ENCODE assay signal across 9 cellular contexts in genomic region chr6:52976591-52977035, GRCh38. TPM values are rescaled to one million over a fixed set of nuclear protein-coding genes. Genes with fewer than 3 reads are reported as not detected.
DNase-seq lines count a peak whose midpoint lies in the region; ATAC-seq, FAIRE-seq and TF ChIP-seq lines count a peak whose summit lies in the region.
"Had no signal": no experiment of that assay in that cellular context is flagged by ENCODE, and none has a peak within 500 bp of the region (broad histone marks: within the 10 kb centered on the region; RNA-seq: fewer than 3 reads in every experiment).

No MANE protein-coding gene starts in this region.

- ATAC-seq in GM18511 (IDR thresholded peaks at IDR 0.05; ENCODE audit: unreplicated experiment) (peak; percentile 89), GM21576 (IDR thresholded peaks at IDR 0.05; ENCODE audit: unreplicated experiment) (peak; percentile 92), lung (ENCODE audit: insufficient read depth, low FRiP score) (peak; percentile 69)

- FAIRE-seq in HTR-8/SVneo (lab: Jason Lieb, UNC): no peak

- DNase-seq in MV-4-11 (lab: John Stamatoyannopoulos, UW): peak; percentile 70
- DNase-seq in lung (ENCODE audit: low spot score): no peak
- no peak for DNase-seq in HTR-8/SVneo (ENCODE audit: insufficient read length, low spot score)
- DNase-seq in suprapubic skin (ENCODE audit: low spot score in 2 of 2): no peak
- DNase-seq in cortex of kidney (lab: John Stamatoyannopoulos, UW): no peak
- no peak for DNase-seq in HK-2 (ENCODE audit: unreplicated experiment)

- H3K27ac ChIP-seq in lung (ENCODE audit: low read depth in 1 of 2, low read length in 1 of 2) (no peak overlapping the region), suprapubic skin (no peak overlapping the region)
- H3K27ac ChIP-seq: tibial artery had no signal

- no peak for TF ChIP-seq EP300 in suprapubic skin (IDR thresholded peaks at IDR 0.05)

- 39 to 42% methylated on average over 3 of the region's 3 CpGs for WGBS in lung, 2 donors
- WGBS in suprapubic skin: 73% methylated on average over 3 of the region's 3 CpGs

- H3K4me1 ChIP-seq in lung (ENCODE audit: control insufficient read depth in 2 of 2, insufficient read depth in 2 of 2, low read length in 2 of 2) (peaks cover 0 to 1% of the 10 kb centered on the region in 2 donors), suprapubic skin (no peaks in the 10 kb centered on the region)
- H3K4me1 ChIP-seq: tibial artery had no signal

- H3K27me3 ChIP-seq in lung (ENCODE audit: control insufficient read depth, insufficient read depth): no peaks in the 10 kb centered on the region
- H3K27me3 ChIP-seq in suprapubic skin: no peaks in the 10 kb centered on the region
- H3K27me3 ChIP-seq: tibial artery had no signal

- no peak overlapping the region for H3K4me3 ChIP-seq in lung
- H3K4me3 ChIP-seq in suprapubic skin: no peak overlapping the region
- H3K4me3 ChIP-seq: tibial artery had no signal

- TF ChIP-seq POLR2A in suprapubic skin (IDR thresholded peaks at IDR 0.05): no peak

- TF ChIP-seq CTCF in lung (IDR thresholded peaks at IDR 0.05; ENCODE audit: control extremely low read depth, extremely low read depth) (no peak), suprapubic skin (IDR thresholded peaks at IDR 0.05) (no peak)

- peaks cover 0 to 1% of the 10 kb centered on the region in 2 donors for H3K36me3 ChIP-seq in lung (ENCODE audit: control insufficient read depth in 2 of 2, insufficient read depth in 2 of 2, low read length in 2 of 2)
- H3K36me3 ChIP-seq in suprapubic skin: no peaks in the 10 kb centered on the region

- H3K9me3 ChIP-seq in lung (ENCODE audit: control insufficient read depth in 2 of 2, insufficient read depth in 1 of 2, low read length in 1 of 2) (no peaks in the 10 kb centered on the region), suprapubic skin (no peaks in the 10 kb centered on the region)
- H3K9me3 ChIP-seq: tibial artery had no signal

RNA-seq across cellular contexts. Expression of gene GSTA4, which starts 18.5 kb away (rescaled TPM):
- total RNA-seq in lung (100 to 1,000 TPM in 1 of 2 donors, 10 to 100 TPM in 1; 63.9 to 115 TPM), suprapubic skin (100 to 1,000 TPM; 108 to 164 (median 132) TPM)
- polyA plus RNA-seq in lung: 100 to 1,000 TPM in 1 of 2 donors, 10 to 100 TPM in 1; 46.0 to 115 TPM
